In genomic region chr15:61780278-61780677, GRCh38 we compare ENCODE assay signal across 25 cellular contexts.
"Had no signal": no experiment of that assay in that cellular context is flagged by ENCODE, and none has a peak within 500 bp of the region (broad histone marks: within the 10 kb centered on the region; RNA-seq: fewer than 3 reads in every experiment).

No MANE protein-coding gene starts in this region.

- H3K4me1 ChIP-seq: adrenal gland, lower lobe of right lung, stomach, tibial artery had no signal

- H3K36me3 ChIP-seq: adrenal gland, brain microvascular endothelial cell, lower lobe of right lung, stomach, tibial artery had no signal

- H3K4me3 ChIP-seq: adrenal gland, lower lobe of right lung, stomach, tibial artery had no signal

- H3K27me3 ChIP-seq: adrenal gland, brain microvascular endothelial cell had no signal

- H3K27ac ChIP-seq: adrenal gland, brain microvascular endothelial cell, lower lobe of right lung, stomach, tibial artery had no signal

- DNase-seq: activated B cell treated with CpG ODN at 0.5 μM for 24 hours; activated CD4-positive, alpha-beta T cell treated with anti-CD3 and anti-CD28 coated beads for 36 hours; activated CD4-positive, alpha-beta T cell treated with anti-CD3 and anti-CD28 coated beads, Interleukin-2, amount 50 U/mL, for 48 hours; activated CD8-positive, alpha-beta memory T cell treated with anti-CD3 and anti-CD28 coated beads for 24 hours; activated effector memory CD4-positive, alpha-beta T cell treated with Interleukin-2 at 50 U/mL for 16 hours; activated naive CD4-positive, alpha-beta T cell treated with Interleukin-2 at 50 U/mL for 16 hours; activated naive CD8-positive, alpha-beta T cell treated with anti-CD3 and anti-CD28 coated beads for 36 hours; adrenal gland; aorta; brain microvascular endothelial cell; head of caudate nucleus; hippocampal formation; immature natural killer cell; lower lobe of right lung; natural killer cell; posterior cingulate gyrus; right cardiac atrium; stimulated activated CD4-positive, alpha-beta T cell treated with anti-CD3 and anti-CD28 coated beads, Interleukin-15, amount 100 ng/mL, for 24 hours; stimulated activated CD4-positive, alpha-beta T cell treated with anti-CD3 and anti-CD28 coated beads, Interleukin-2, amount 100 ng/mL, for 24 hours; stimulated activated naive B cell treated with anti-CD40 and anti-IgM and Interleukin-4, amounts not matched to agents 10 μg/mL and 1 μg/mL and 100 μg/mL, for 72 hours; stomach; T-helper 2 cell; tibial artery had no signal

- H3K9me3 ChIP-seq: adrenal gland, lower lobe of right lung, stomach, tibial artery had no signal

- ATAC-seq: activated CD4-positive, alpha-beta T cell treated with anti-CD3 and anti-CD28 coated beads for 36 hours; esophagus mucosa; left lobe of liver; lower lobe of right lung; right cardiac atrium; stimulated activated naive B cell treated with anti-CD40 and anti-IgM and Interleukin-4, amounts not matched to agents 10 μg/mL and 1 μg/mL and 100 μg/mL, for 72 hours had no signal
